Comparison of ENCODE assay signal across 9 cellular contexts in the genomic region with DNA sequence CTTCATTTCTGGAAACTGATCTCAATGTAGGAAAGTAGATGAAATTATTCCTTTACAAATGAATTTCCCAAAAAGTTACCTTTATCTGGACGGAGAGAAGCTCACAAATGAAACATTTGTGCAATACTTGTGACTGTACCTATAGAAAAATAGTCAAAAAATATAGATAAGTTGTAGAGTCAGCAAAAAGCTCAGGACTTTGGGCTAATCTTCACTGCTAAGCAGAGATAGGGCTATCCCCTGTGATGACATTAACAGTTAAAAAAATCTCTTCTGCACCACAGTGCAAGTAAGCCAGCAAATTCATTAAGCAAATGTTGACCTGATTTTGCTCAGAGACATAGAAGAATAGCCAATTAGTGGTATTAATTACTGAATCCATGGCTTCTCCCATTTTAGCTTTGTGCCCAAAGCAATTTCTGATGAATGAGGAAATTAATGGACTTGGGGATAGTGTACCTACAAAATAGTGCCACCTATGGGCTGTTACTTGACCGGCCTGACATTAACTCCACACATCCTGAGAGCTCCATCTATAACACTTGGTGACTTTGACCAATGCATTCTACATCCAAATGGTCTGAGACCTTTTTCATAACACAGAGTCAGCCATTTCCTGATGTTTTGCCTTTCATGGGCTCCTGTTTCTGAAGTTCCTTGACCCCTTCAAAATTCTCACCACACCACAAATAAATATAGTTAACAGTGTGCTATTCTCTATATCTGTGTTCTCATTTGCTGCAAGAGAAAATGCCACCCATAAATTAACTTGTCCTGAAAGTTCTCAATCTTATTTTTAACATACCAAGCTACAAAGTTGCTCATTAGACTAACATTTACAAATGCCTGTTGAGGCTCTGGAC.
DNase-seq lines count a peak whose midpoint lies in the region; ATAC-seq and TF ChIP-seq lines count a peak whose summit lies in the region.
"Had no signal": no experiment of that assay in that cellular context is flagged by ENCODE, and none has a peak within 500 bp of the region (broad histone marks: within the 10 kb centered on the region; RNA-seq: fewer than 3 reads in every experiment).

No MANE protein-coding gene starts in this region.

- H3K27me3 Mint-ChIP-seq in WTC11 (ENCODE audit: low read depth), result no peaks in the 10 kb centered on the region; the same call in 1 of the 2 replicates

- H3K4me3 ChIP-seq in MM.1S (ENCODE audit: low read length), result no peak overlapping the region
- no peak overlapping the region for H3K4me3 ChIP-seq in hepatocyte
- H3K4me3 ChIP-seq: lung had no signal

- no peak overlapping the region for H3K4me2 ChIP-seq in MM.1S (ENCODE audit: low read depth, low read length)
- H3K4me2 ChIP-seq in hepatocyte, result no peak overlapping the region

- H3K27ac ChIP-seq in MM.1S (ENCODE audit: low read length), result no peak overlapping the region
- no peak overlapping the region for H3K27ac ChIP-seq in hepatocyte

- H3K27me3 ChIP-seq in MM.1S (replicated peaks; ENCODE audit: insufficient read depth, low read length) (no peaks in the 10 kb centered on the region), hepatocyte (no peaks in the 10 kb centered on the region)

- H3K9me2 ChIP-seq in MM.1S (replicated peaks; ENCODE audit: insufficient read depth, low read length), result no peaks in the 10 kb centered on the region
- no peaks in the 10 kb centered on the region for H3K9me2 ChIP-seq in hepatocyte (replicated peaks; ENCODE audit: insufficient read depth)

- no peaks in the 10 kb centered on the region for H3K79me2 ChIP-seq in MM.1S (ENCODE audit: low read length)
- H3K79me2 ChIP-seq in hepatocyte, result no peaks in the 10 kb centered on the region

- DNase-seq in DMS 273 treated with DMSO at 0.1 percent for 48 hours (lab: John Stamatoyannopoulos, UW) (peak; percentile 17), MM.1S (peak; percentile 75), WTC11 (ENCODE audit: low spot score) (peak; percentile 18), hepatocyte (ENCODE audit: low spot score) (peak; percentile 55), GM19238 (ENCODE audit: insufficient read length, low spot score) (no peak)
- DNase-seq in activated CD8-positive, alpha-beta memory T cell treated with anti-CD3 and anti-CD28 coated beads, Interleukin-2, amount 50 U/mL, for 48 hours, result no peak

- peaks cover 12% of the 10 kb centered on the region for H3K4me1 ChIP-seq in MM.1S (ENCODE audit: low read length)
- H3K4me1 ChIP-seq in hepatocyte (ENCODE audit: insufficient read depth), result no peaks in the 10 kb centered on the region

- 47% methylated on average over 2 of the region's 2 CpGs for WGBS in hepatocyte (ENCODE audit: low lambda C conversion rate, missing lambda C conversion rate)

- H3K9me3 ChIP-seq in MM.1S (replicated peaks; ENCODE audit: insufficient read depth, low read length), result no peaks in the 10 kb centered on the region
- H3K9me3 ChIP-seq in hepatocyte (ENCODE audit: low read depth), result no peaks in the 10 kb centered on the region

- TF ChIP-seq CTCF in MM.1S (IDR thresholded peaks at IDR 0.05; ENCODE audit: low read length) (peak; percentile 87), WTC11 (IDR thresholded peaks at IDR 0.05) (peak; percentile 40), hepatocyte (IDR thresholded peaks at IDR 0.05; ENCODE audit: poor library complexity) (peak; percentile 51)

- H3K27ac Mint-ChIP-seq in WTC11, result no peak overlapping the region

- ATAC-seq in GM21360 (IDR thresholded peaks at IDR 0.05; ENCODE audit: unreplicated experiment) (peak; percentile 52), WTC11 (peak; percentile 79), HG03095 (IDR thresholded peaks at IDR 0.05; ENCODE audit: unreplicated experiment) (no peak)

- H4K20me1 ChIP-seq in MM.1S (ENCODE audit: insufficient read depth, low read length), result no peaks in the 10 kb centered on the region
- no peaks in the 10 kb centered on the region for H4K20me1 ChIP-seq in hepatocyte (ENCODE audit: insufficient read depth, poor library complexity, severe bottlenecking)

- H3K36me3 Mint-ChIP-seq in WTC11, result no peaks in the 10 kb centered on the region

- H3K36me3 ChIP-seq in MM.1S (replicated peaks; ENCODE audit: insufficient read depth, low read length) (no peaks in the 10 kb centered on the region), hepatocyte (replicated peaks; ENCODE audit: insufficient read depth, low read depth) (no peaks in the 10 kb centered on the region)

- POLR2A ChIA-PET in WTC11 (lab: Charles Lee), result no interaction called here

- H3F3A ChIP-seq in MM.1S (ENCODE audit: insufficient read depth, low read length), result 0 out of 2 replicates have a peak, but pooled peaks cover 6% of the 10 kb centered on the region

- no peak overlapping the region for H3K9ac ChIP-seq in MM.1S (ENCODE audit: low read length)

- peaks cover 2% of the 10 kb centered on the region; the same call in 1 of the 2 replicates for H3K4me1 Mint-ChIP-seq in WTC11

- no peak overlapping the region for H3K4me3 Mint-ChIP-seq in WTC11

- no peaks in the 10 kb centered on the region for H3K9me3 Mint-ChIP-seq in WTC11

- CTCF ChIA-PET in WTC11 (lab: Charles Lee), result interaction anchor here (0.5 to 3.1 kb wide), 37 partner anchors 8 to 715 kb away, joined by 3 to 47 read pairs (median 4); a partner anchor contains a TSS

- no peak overlapping the region for H2AFZ ChIP-seq in MM.1S (ENCODE audit: low read length)
- no peak overlapping the region for H2AFZ ChIP-seq in hepatocyte

TF ChIP-seq in WTC11, 78 proteins besides CTCF, POLR2A, EP300 and RAD21 (continues in another document):
- TF ChIP-seq, protein P1, sequence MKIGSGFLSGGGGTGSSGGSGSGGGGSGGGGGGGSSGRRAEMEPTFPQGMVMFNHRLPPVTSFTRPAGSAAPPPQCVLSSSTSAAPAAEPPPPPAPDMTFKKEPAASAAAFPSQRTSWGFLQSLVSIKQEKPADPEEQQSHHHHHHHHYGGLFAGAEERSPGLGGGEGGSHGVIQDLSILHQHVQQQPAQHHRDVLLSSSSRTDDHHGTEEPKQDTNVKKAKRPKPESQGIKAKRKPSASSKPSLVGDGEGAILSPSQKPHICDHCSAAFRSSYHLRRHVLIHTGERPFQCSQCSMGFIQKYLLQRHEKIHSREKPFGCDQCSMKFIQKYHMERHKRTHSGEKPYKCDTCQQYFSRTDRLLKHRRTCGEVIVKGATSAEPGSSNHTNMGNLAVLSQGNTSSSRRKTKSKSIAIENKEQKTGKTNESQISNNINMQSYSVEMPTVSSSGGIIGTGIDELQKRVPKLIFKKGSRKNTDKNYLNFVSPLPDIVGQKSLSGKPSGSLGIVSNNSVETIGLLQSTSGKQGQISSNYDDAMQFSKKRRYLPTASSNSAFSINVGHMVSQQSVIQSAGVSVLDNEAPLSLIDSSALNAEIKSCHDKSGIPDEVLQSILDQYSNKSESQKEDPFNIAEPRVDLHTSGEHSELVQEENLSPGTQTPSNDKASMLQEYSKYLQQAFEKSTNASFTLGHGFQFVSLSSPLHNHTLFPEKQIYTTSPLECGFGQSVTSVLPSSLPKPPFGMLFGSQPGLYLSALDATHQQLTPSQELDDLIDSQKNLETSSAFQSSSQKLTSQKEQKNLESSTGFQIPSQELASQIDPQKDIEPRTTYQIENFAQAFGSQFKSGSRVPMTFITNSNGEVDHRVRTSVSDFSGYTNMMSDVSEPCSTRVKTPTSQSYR (CRISPR knock-in tag; IDR thresholded peaks at IDR 0.05), result no peak
- TF ChIP-seq MXD4 (CRISPR knock-in tag; IDR thresholded peaks at IDR 0.05; ENCODE audit: borderline replicate concordance) (no peak), SP1 (CRISPR knock-in tag; conservative IDR thresholded peaks at IDR 0.05) (no peak), NR3C1 (CRISPR knock-in tag; conservative IDR thresholded peaks at IDR 0.05; ENCODE audit: low read depth) (no peak), ZNF671 (CRISPR knock-in tag; IDR thresholded peaks at IDR 0.05) (no peak), TP53 (CRISPR knock-in tag; IDR thresholded peaks at IDR 0.05) (no peak), GABPB1 (CRISPR knock-in tag; IDR thresholded peaks at IDR 0.05) (no peak), ESRRA (CRISPR knock-in tag; IDR thresholded peaks at IDR 0.05; ENCODE audit: borderline replicate concordance) (no peak)
- TF ChIP-seq, protein P2, sequence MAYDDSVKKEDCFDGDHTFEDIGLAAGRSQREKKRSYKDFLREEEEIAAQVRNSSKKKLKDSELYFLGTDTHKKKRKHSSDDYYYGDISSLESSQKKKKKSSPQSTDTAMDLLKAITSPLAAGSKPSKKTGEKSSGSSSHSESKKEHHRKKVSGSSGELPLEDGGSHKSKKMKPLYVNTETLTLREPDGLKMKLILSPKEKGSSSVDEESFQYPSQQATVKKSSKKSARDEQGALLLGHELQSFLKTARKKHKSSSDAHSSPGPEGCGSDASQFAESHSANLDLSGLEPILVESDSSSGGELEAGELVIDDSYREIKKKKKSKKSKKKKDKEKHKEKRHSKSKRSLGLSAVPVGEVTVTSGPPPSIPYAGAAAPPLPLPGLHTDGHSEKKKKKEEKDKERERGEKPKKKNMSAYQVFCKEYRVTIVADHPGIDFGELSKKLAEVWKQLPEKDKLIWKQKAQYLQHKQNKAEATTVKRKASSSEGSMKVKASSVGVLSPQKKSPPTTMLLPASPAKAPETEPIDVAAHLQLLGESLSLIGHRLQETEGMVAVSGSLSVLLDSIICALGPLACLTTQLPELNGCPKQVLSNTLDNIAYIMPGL (CRISPR knock-in tag; IDR thresholded peaks at IDR 0.05), result no peak
- TF ChIP-seq, protein P3, sequence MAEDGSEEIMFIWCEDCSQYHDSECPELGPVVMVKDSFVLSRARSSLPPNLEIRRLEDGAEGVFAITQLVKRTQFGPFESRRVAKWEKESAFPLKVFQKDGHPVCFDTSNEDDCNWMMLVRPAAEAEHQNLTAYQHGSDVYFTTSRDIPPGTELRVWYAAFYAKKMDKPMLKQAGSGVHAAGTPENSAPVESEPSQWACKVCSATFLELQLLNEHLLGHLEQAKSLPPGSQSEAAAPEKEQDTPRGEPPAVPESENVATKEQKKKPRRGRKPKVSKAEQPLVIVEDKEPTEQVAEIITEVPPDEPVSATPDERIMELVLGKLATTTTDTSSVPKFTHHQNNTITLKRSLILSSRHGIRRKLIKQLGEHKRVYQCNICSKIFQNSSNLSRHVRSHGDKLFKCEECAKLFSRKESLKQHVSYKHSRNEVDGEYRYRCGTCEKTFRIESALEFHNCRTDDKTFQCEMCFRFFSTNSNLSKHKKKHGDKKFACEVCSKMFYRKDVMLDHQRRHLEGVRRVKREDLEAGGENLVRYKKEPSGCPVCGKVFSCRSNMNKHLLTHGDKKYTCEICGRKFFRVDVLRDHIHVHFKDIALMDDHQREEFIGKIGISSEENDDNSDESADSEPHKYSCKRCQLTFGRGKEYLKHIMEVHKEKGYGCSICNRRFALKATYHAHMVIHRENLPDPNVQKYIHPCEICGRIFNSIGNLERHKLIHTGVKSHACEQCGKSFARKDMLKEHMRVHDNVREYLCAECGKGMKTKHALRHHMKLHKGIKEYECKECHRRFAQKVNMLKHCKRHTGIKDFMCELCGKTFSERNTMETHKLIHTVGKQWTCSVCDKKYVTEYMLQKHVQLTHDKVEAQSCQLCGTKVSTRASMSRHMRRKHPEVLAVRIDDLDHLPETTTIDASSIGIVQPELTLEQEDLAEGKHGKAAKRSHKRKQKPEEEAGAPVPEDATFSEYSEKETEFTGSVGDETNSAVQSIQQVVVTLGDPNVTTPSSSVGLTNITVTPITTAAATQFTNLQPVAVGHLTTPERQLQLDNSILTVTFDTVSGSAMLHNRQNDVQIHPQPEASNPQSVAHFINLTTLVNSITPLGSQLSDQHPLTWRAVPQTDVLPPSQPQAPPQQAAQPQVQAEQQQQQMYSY (CRISPR knock-in tag; IDR thresholded peaks at IDR 0.05), result no peak

Comparison
In these comparisons a context has a peak if more than half of its experiments do, and no peak if none do; other contexts are left out.
1. DNase-seq: peak in DMS 273 treated with DMSO at 0.1 percent for 48 hours (single experiment), MM.1S (single experiment), WTC11 (single experiment) and hepatocyte (single experiment); none in GM19238 (single experiment) and activated CD8-positive, alpha-beta memory T cell treated with anti-CD3 and anti-CD28 coated beads, Interleukin-2, amount 50 U/mL, for 48 hours (single experiment).
2. Peak in every context shown above with its lines, with median percentiles within 50 percentile points of each other: CTCF ChIP-seq.